ENCODE assay signal across 8 cellular contexts in genomic region chr1:229694053-229694693, GRCh38.
DNase-seq lines count a peak whose midpoint lies in the region; ATAC-seq and TF ChIP-seq lines count a peak whose summit lies in the region.

No MANE protein-coding gene starts in this region.

- no peak overlapping the region for H3K27ac Mint-ChIP-seq in activated naive CD4-positive, alpha-beta T cell treated with anti-CD3 and anti-CD28 coated beads for 36 hours

- DNase-seq in GM04503 (ENCODE audit: low read depth) (peak; percentile 22), NCI-H510A treated with DMSO at 0.1 percent for 48 hours (lab: John Stamatoyannopoulos, UW) (peak; percentile 87), fibroblast of the aortic adventitia (ENCODE audit: low read depth) (peak; percentile 44), posterior cingulate gyrus (peak; percentile 25 to 94 (median 71)), NCI-H2029 (lab: John Stamatoyannopoulos, UW) (no peak)
- no peak for DNase-seq in activated naive CD4-positive, alpha-beta T cell treated with anti-CD3 and anti-CD28 coated beads for 36 hours

- no peak for TF ChIP-seq CTCF in fibroblast of the aortic adventitia (IDR thresholded peaks at IDR 0.05; ENCODE audit: insufficient read depth, low read length)

- ATAC-seq in GM21528 (IDR thresholded peaks at IDR 0.05; ENCODE audit: low FRiP score, unreplicated experiment), result no peak
- no peak for ATAC-seq in GM19463 (IDR thresholded peaks at IDR 0.05; ENCODE audit: unreplicated experiment)

- CTCF ChIA-PET in activated naive CD4-positive, alpha-beta T cell treated with anti-CD3 and anti-CD28 coated beads for 36 hours (lab: Charles Lee), result interaction anchor here (0.6 kb wide), 1 partner anchor 618 kb away, joined by 4 read pairs; no protein-coding TSS in a partner anchor

- H3K4me3 Mint-ChIP-seq in activated naive CD4-positive, alpha-beta T cell treated with anti-CD3 and anti-CD28 coated beads for 36 hours, result no peak overlapping the region

- no peak overlapping the region for H3K4me3 ChIP-seq in fibroblast of the aortic adventitia (ENCODE audit: low read depth, low read length)

- no peaks in the 10 kb centered on the region for H3K9me3 Mint-ChIP-seq in activated naive CD4-positive, alpha-beta T cell treated with anti-CD3 and anti-CD28 coated beads for 36 hours

- intact Hi-C loops in posterior cingulate gyrus (cut with DNase I), result no loop called here
- intact Hi-C loops in activated naive CD4-positive, alpha-beta T cell treated with anti-CD3 and anti-CD28 coated beads for 36 hours (cut with micrococcal nuclease), result no loop called here

- H3K4me1 Mint-ChIP-seq in activated naive CD4-positive, alpha-beta T cell treated with anti-CD3 and anti-CD28 coated beads for 36 hours (ENCODE audit: low read depth), result peaks cover 12% of the 10 kb centered on the region

- H3K27me3 Mint-ChIP-seq in activated naive CD4-positive, alpha-beta T cell treated with anti-CD3 and anti-CD28 coated beads for 36 hours (ENCODE audit: low read depth), result peaks cover 9% of the 10 kb centered on the region

- H3K36me3 Mint-ChIP-seq in activated naive CD4-positive, alpha-beta T cell treated with anti-CD3 and anti-CD28 coated beads for 36 hours (ENCODE audit: low read depth), result no peaks in the 10 kb centered on the region

Comparison
In these comparisons a context has a peak if more than half of its experiments do, and no peak if none do; other contexts are left out.
1. DNase-seq: peak in GM04503 (single experiment), NCI-H510A treated with DMSO at 0.1 percent for 48 hours (single experiment), fibroblast of the aortic adventitia (single experiment) and posterior cingulate gyrus (10 of 10); none in NCI-H2029 (single experiment) and activated naive CD4-positive, alpha-beta T cell treated with anti-CD3 and anti-CD28 coated beads for 36 hours (single experiment).